In the genomic region with DNA sequence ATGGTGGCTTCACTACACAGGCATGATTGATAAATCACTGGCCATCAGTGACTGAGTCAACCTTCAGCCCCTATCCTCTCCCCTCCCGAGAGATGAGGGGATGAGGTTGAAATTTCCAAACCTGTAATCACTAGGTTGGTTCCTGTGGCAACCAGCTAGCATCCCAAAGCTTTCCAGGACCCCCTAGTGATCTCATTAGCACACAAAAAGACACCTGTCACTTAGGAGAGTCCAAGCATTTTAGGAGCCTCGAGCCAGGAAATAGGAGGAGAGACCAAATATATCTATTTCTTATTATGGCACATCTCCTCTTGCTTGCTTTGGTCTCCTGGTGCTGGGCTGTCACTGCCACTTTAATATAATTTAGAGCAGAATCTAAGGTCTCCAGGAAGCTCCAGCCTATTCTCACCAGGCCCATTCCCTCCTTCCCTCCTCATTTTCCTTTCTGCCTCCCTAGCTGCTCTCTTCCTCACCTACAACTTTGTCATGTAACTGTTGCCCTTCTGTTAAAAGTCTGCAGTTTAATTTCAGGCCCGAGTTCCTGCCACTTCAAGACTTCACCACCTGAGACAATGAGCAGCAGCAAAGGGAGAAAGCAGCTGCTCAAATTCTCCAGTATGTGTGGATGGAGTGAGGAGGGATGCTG, we compare ENCODE assay signal across 27 cellular contexts. TPM values are rescaled to one million over a fixed set of nuclear protein-coding genes. Genes with fewer than 3 reads are reported as not detected.
DNase-seq lines count a peak whose midpoint lies in the region; ATAC-seq and TF ChIP-seq lines count a peak whose summit lies in the region.
"Had no signal": no experiment of that assay in that cellular context is flagged by ENCODE, and none has a peak within 500 bp of the region (broad histone marks: within the 10 kb centered on the region; RNA-seq: fewer than 3 reads in every experiment).

No MANE protein-coding gene starts in this region.

- no peak overlapping the region for H3K56ac ChIP-seq in mesendoderm (ENCODE audit: low read length)

- no peak overlapping the region for H2BK15ac ChIP-seq in mesendoderm (replicated peaks; ENCODE audit: low read depth)

- H3K18ac ChIP-seq in mesendoderm (ENCODE audit: low read length): peak overlapping the region; percentile 9

- no peaks in the 10 kb centered on the region for H3K36me3 ChIP-seq in H7 (replicated peaks; ENCODE audit: control insufficient read depth, insufficient read depth, low read length)
- H3K36me3 ChIP-seq in mesendoderm (ENCODE audit: control insufficient read depth, insufficient read depth, low read length): no peaks in the 10 kb centered on the region
- no peaks in the 10 kb centered on the region for H3K36me3 ChIP-seq in hepatocyte (replicated peaks; ENCODE audit: insufficient read depth, low read depth)
- H3K36me3 ChIP-seq: breast epithelium, neutrophil, prostate gland had no signal

- H3K4me2 ChIP-seq in mesendoderm (ENCODE audit: low read length) (no peak overlapping the region), hepatocyte (no peak overlapping the region)

- no peaks in the 10 kb centered on the region for H3K79me2 ChIP-seq in mesendoderm (ENCODE audit: control insufficient read depth, insufficient read depth, low read length)
- no peaks in the 10 kb centered on the region for H3K79me2 ChIP-seq in hepatocyte

- H3K9me3 ChIP-seq in hepatocyte (ENCODE audit: low read depth): peaks cover 4% of the 10 kb centered on the region
- H3K9me3 ChIP-seq: breast epithelium, neutrophil, prostate gland had no signal

- H2BK5ac ChIP-seq in mesendoderm (ENCODE audit: low read length): no peak overlapping the region

- H2AK5ac ChIP-seq in mesendoderm (ENCODE audit: low read length): no peak overlapping the region

- no peak for ATAC-seq in GM19351 (IDR thresholded peaks at IDR 0.05; ENCODE audit: unreplicated experiment)
- ATAC-seq: activated T-cell treated with anti-CD3 and anti-CD28 coated beads, Interleukin-2, amount 50 U/mL, for 72 hours; left lobe of liver; sciatic nerve; stimulated activated effector memory CD8-positive, alpha-beta T cell treated with anti-CD3 and anti-CD28 coated beads, Interleukin-12 subunit alpha, Interleukin-12 subunit beta, amount 100 ng/mL, for 72 hours had no signal

- H3K27me3 ChIP-seq in H7 (ENCODE audit: control insufficient read depth, insufficient read depth, low read length): no peaks in the 10 kb centered on the region
- no peaks in the 10 kb centered on the region for H3K27me3 ChIP-seq in mesendoderm (ENCODE audit: insufficient read depth, low read length, poor library complexity)
- no peaks in the 10 kb centered on the region for H3K27me3 ChIP-seq in hepatocyte
- H3K27me3 ChIP-seq: breast epithelium, neutrophil had no signal

- H3K9me2 ChIP-seq in hepatocyte (replicated peaks; ENCODE audit: insufficient read depth): no peaks in the 10 kb centered on the region

- no peak overlapping the region for H2AFZ ChIP-seq in hepatocyte

- H4K5ac ChIP-seq in mesendoderm (ENCODE audit: low read length): no peak overlapping the region

- no peaks in the 10 kb centered on the region for H4K20me1 ChIP-seq in hepatocyte (ENCODE audit: insufficient read depth, poor library complexity, severe bottlenecking)

- no CpG with 5 or more reads among the region's 3 CpGs for WGBS in mesendoderm (ENCODE audit: extremely low coverage, insufficient coverage, low lambda C conversion rate)
- WGBS in hepatocyte (ENCODE audit: low lambda C conversion rate, missing lambda C conversion rate): 65% methylated on average over 3 of the region's 3 CpGs

- H3K4me3 ChIP-seq in H7 (ENCODE audit: insufficient read depth, low read depth, low read length) (no peak overlapping the region), mesendoderm (ENCODE audit: low read length) (no peak overlapping the region), hepatocyte (no peak overlapping the region)
- H3K4me3 ChIP-seq: breast epithelium, prostate gland, SK-N-MC had no signal

- no peaks in the 10 kb centered on the region for H3K79me1 ChIP-seq in mesendoderm (ENCODE audit: low read length)

- no peak overlapping the region for H3K27ac ChIP-seq in mesendoderm (ENCODE audit: low read depth, low read length)
- no peak overlapping the region for H3K27ac ChIP-seq in hepatocyte
- H3K27ac ChIP-seq: breast epithelium, epithelial cell of prostate, neutrophil, prostate gland, SK-N-MC had no signal

- H2BK120ac ChIP-seq in mesendoderm (ENCODE audit: low read depth, low read length): no peak overlapping the region

- no peak overlapping the region for H3K9ac ChIP-seq in mesendoderm (ENCODE audit: low read length)

- H3K4me1 ChIP-seq in mesendoderm (ENCODE audit: control insufficient read depth, low read depth, low read length) (peaks cover 6% of the 10 kb centered on the region), hepatocyte (ENCODE audit: insufficient read depth) (no peaks in the 10 kb centered on the region)
- H3K4me1 ChIP-seq: breast epithelium, prostate gland had no signal

- TF ChIP-seq CTCF in hepatocyte (IDR thresholded peaks at IDR 0.05; ENCODE audit: poor library complexity): no peak

- DNase-seq in H7 (peak; percentile 64), NCI-H2081 treated with DMSO at 0.1 percent for 48 hours (lab: John Stamatoyannopoulos, UW) (peak; percentile 54), cerebellar cortex (ENCODE audit: low spot score) (peak; percentile 60), mesendoderm (peak; percentile 93), hepatocyte (ENCODE audit: low spot score) (no peak)
- no peak for DNase-seq in activated effector memory CD4-positive, alpha-beta T cell treated with anti-CD3 and anti-CD28 coated beads, Interleukin-2, amount 50 U/mL, for 16 hours
- DNase-seq: activated CD4-positive, alpha-beta T cell treated with anti-CD3 and anti-CD28 coated beads, Interleukin-2, amount 50 U/mL, for 4 hours; activated naive CD4-positive, alpha-beta T cell treated with anti-CD3 and anti-CD28 coated beads for 36 hours; activated T-cell treated with anti-CD3 and anti-CD28 coated beads, Interleukin-2, amount 50 U/mL, for 72 hours; amygdala; DND-41; effector CD4-positive, alpha-beta T cell; Kasumi-1; NCI-H1930; NCI-H82; OCI-M1; stimulated activated CD4-positive, alpha-beta T cell treated with anti-CD3 and anti-CD28 coated beads, Interleukin-12 subunit alpha, Interleukin-12 subunit beta, amount 100 ng/mL, for 4 hours; stimulated activated CD4-positive, alpha-beta T cell treated with anti-CD3 and anti-CD28 coated beads, Interleukin-4, amount 100 ng/mL, for 24 hours had no signal

- no peak overlapping the region for H4K8ac ChIP-seq in mesendoderm (ENCODE audit: low read depth, low read length)

- H3K4ac ChIP-seq in mesendoderm (ENCODE audit: low read depth, low read length): no peak overlapping the region

- no peak overlapping the region for H3K23ac ChIP-seq in mesendoderm (ENCODE audit: low read length)

RNA-seq across cellular contexts. Expression of a gene that starts 33.2 kb away (rescaled TPM):
- 25.4 and 32.4 TPM in 2 replicates for total RNA-seq in H7 (2014; rRNA removed; shearing (Covaris generic))
- polyA plus RNA-seq in mesendoderm (2013, experiment 1 of 2): 17.5 TPM
- polyA plus RNA-seq in mesendoderm (2013, experiment 2 of 2): 17.0 TPM
- total RNA-seq in hepatocyte: 41.8 and 46.6 TPM in 2 replicates
- 9.9 and 10.1 TPM in 2 replicates for polyA plus RNA-seq in hepatocyte

Comparison
In these comparisons a context has a peak if more than half of its experiments do, and no peak if none do; other contexts are left out.
1. DNase-seq: peak in H7 (single experiment), NCI-H2081 treated with DMSO at 0.1 percent for 48 hours (single experiment), cerebellar cortex (single experiment) and mesendoderm (single experiment); none in hepatocyte (single experiment) and activated effector memory CD4-positive, alpha-beta T cell treated with anti-CD3 and anti-CD28 coated beads, Interleukin-2, amount 50 U/mL, for 16 hours (single experiment).